In the genomic region with DNA sequence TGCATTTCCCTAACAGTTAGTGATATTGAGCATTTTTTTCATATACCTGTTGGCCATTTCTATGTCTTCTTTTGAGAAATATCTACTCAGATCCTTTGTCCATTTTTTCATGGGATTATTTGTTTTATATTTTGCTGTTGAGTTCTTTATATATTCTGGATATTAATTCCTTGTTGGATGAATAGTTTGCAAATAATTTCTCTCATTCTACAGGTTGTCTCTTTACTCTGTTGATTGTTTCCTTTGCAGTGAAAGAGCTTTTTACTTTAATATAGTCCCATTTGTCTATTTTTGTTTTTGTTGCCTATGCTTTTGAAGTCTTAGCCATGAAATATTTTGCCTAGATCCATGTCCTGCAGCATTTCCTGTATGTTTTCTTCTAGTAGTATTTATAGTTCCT, we compare ENCODE assay signal across 25 cellular contexts.
"Had no signal": no experiment of that assay in that cellular context is flagged by ENCODE, and none has a peak within 500 bp of the region (broad histone marks: within the 10 kb centered on the region; RNA-seq: fewer than 3 reads in every experiment).

No MANE protein-coding gene starts in this region.

- H2AFZ ChIP-seq: neural progenitor cell had no signal

- H3K27ac Mint-ChIP-seq: naive thymus-derived CD8-positive, alpha-beta T cell; nephron progenitor cell; neural progenitor cell; progenitor cell of endocrine pancreas; stimulated activated effector memory CD8-positive, alpha-beta T cell treated with anti-CD3 and anti-CD28 coated beads, Interleukin-12 subunit alpha, Interleukin-12 subunit beta, amount 100 ng/mL, for 72 hours; stimulated activated naive CD8-positive, alpha-beta T cell treated with anti-CD3 and anti-CD28 coated beads, Interleukin-15, Interleukin-2, amounts not matched to agents 100 ng/mL and 50 ng/mL, for 24 hours; type B pancreatic cell had no signal

- H3K9me3 Mint-ChIP-seq: naive thymus-derived CD8-positive, alpha-beta T cell; nephron progenitor cell; neural progenitor cell; stimulated activated effector memory CD8-positive, alpha-beta T cell treated with anti-CD3 and anti-CD28 coated beads, Interleukin-12 subunit alpha, Interleukin-12 subunit beta, amount 100 ng/mL, for 72 hours; stimulated activated naive CD8-positive, alpha-beta T cell treated with anti-CD3 and anti-CD28 coated beads, Interleukin-15, Interleukin-2, amounts not matched to agents 100 ng/mL and 50 ng/mL, for 24 hours; type B pancreatic cell had no signal

- H3K27me3 Mint-ChIP-seq: naive thymus-derived CD8-positive, alpha-beta T cell; stimulated activated naive CD8-positive, alpha-beta T cell treated with anti-CD3 and anti-CD28 coated beads, Interleukin-15, Interleukin-2, amounts not matched to agents 100 ng/mL and 50 ng/mL, for 24 hours; type B pancreatic cell had no signal

- H3K27ac ChIP-seq: left lung, lower lobe of right lung, neural progenitor cell, neutrophil, right atrium auricular region, right lobe of liver, spleen, tibial nerve, uterus had no signal

- H3K4me2 ChIP-seq: neural progenitor cell had no signal

- H3K36me3 Mint-ChIP-seq: naive thymus-derived CD8-positive, alpha-beta T cell; neural progenitor cell; stimulated activated effector memory CD8-positive, alpha-beta T cell treated with anti-CD3 and anti-CD28 coated beads, Interleukin-12 subunit alpha, Interleukin-12 subunit beta, amount 100 ng/mL, for 72 hours; type B pancreatic cell had no signal

- H3K9me3 ChIP-seq: left lung, lower lobe of right lung, mucosa of descending colon, neutrophil, right atrium auricular region, right lobe of liver, spleen, tibial nerve, uterus had no signal

- H3K36me3 ChIP-seq: left lung, lower lobe of right lung, neural progenitor cell, neutrophil, right atrium auricular region, right lobe of liver, spleen, tibial nerve, uterus had no signal

- H3K4me1 ChIP-seq: left lung, lower lobe of right lung, neural progenitor cell, right atrium auricular region, right lobe of liver, tibial nerve, uterus had no signal

- H3K4me3 Mint-ChIP-seq: naive thymus-derived CD8-positive, alpha-beta T cell; nephron progenitor cell; neural progenitor cell; stimulated activated effector memory CD8-positive, alpha-beta T cell treated with anti-CD3 and anti-CD28 coated beads, Interleukin-12 subunit alpha, Interleukin-12 subunit beta, amount 100 ng/mL, for 72 hours; stimulated activated naive CD8-positive, alpha-beta T cell treated with anti-CD3 and anti-CD28 coated beads, Interleukin-15, Interleukin-2, amounts not matched to agents 100 ng/mL and 50 ng/mL, for 24 hours; type B pancreatic cell had no signal

- H3K4me3 ChIP-seq: left lung, lower lobe of right lung, mucosa of descending colon, neural progenitor cell, right atrium auricular region, right lobe of liver, spleen, tibial nerve, uterus had no signal

- H3K9ac ChIP-seq: neural progenitor cell had no signal

- ATAC-seq: left colon; left lung; lower lobe of right lung; mucosa of descending colon; naive thymus-derived CD8-positive, alpha-beta T cell; right lobe of liver; stimulated activated effector memory CD8-positive, alpha-beta T cell treated with anti-CD3 and anti-CD28 coated beads, Interleukin-12 subunit alpha, Interleukin-12 subunit beta, amount 100 ng/mL, for 72 hours had no signal

- H3K4me1 Mint-ChIP-seq: nephron progenitor cell; neural progenitor cell; stimulated activated effector memory CD8-positive, alpha-beta T cell treated with anti-CD3 and anti-CD28 coated beads, Interleukin-12 subunit alpha, Interleukin-12 subunit beta, amount 100 ng/mL, for 72 hours had no signal

- H3K27me3 ChIP-seq: left lung, neural progenitor cell, neutrophil, right atrium auricular region, right lobe of liver, spleen, tibial nerve, uterus had no signal

- DNase-seq: hippocampal formation; left colon; left lung; lower lobe of right lung; mammary epithelial cell; mesendoderm; midbrain; mucosa of descending colon; naive thymus-derived CD8-positive, alpha-beta T cell; nephron progenitor cell; occipital lobe; right lobe of liver; spleen; stimulated activated CD4-positive, alpha-beta T cell treated with anti-CD3 and anti-CD28 coated beads, Interleukin-4, amount 100 ng/mL, for 24 hours; stimulated activated naive CD4-positive, alpha-beta T cell; substantia nigra; uterus had no signal
